1 cellular context compared by ENCODE assay signal in genomic region chr19:43789029-43789428, GRCh38.
A peak's percentile ranks its signal among the peaks of the same experiment; 100 is the strongest.
TF ChIP-seq lines count a peak whose summit lies in the region.

No MANE protein-coding gene starts in this region.

TF ChIP-seq in K562, 482 proteins besides CTCF, POLR2A, EP300 and RAD21 (continued from another document and continues in another):
- no peak for TF ChIP-seq ZNF609 (CRISPR knock-in tag; IDR thresholded peaks at IDR 0.05; ENCODE audit: borderline replicate concordance)
- TF ChIP-seq MLX (CRISPR knock-in tag; conservative IDR thresholded peaks at IDR 0.05) = peak in 1 of 2 experiments; percentile 95; a peak in 2 of 4 replicates
- TF ChIP-seq POLR3G (IDR thresholded peaks at IDR 0.05; ENCODE audit: extremely low read depth, insufficient read length, insufficient replicate concordance) = no peak
- TF ChIP-seq SMAD4 (CRISPR knock-in tag; conservative IDR thresholded peaks at IDR 0.05) = no peak; the same call in 1 of the 2 replicates
- no peak for TF ChIP-seq ZNF79 (CRISPR knock-in tag; IDR thresholded peaks at IDR 0.05; ENCODE audit: low read depth)
- no peak for TF ChIP-seq TRIM24 (IDR thresholded peaks at IDR 0.05)
- no peak for TF ChIP-seq THAP12 (CRISPR knock-in tag; IDR thresholded peaks at IDR 0.05)
- peak; percentile 62; the same call in 1 of the 2 replicates for TF ChIP-seq TGIF2 (CRISPR knock-in tag; IDR thresholded peaks at IDR 0.05)
- no peak for TF ChIP-seq ZBED1 (IDR thresholded peaks at IDR 0.05)
- TF ChIP-seq ZNF511 (CRISPR knock-in tag; IDR thresholded peaks at IDR 0.05) = peak; percentile 87
- TF ChIP-seq FOXA1 (IDR thresholded peaks at IDR 0.05; ENCODE audit: borderline replicate concordance) = no peak
- peak; percentile 81; the same call in 1 of the 2 replicates for TF ChIP-seq DMBX1 (CRISPR knock-in tag; IDR thresholded peaks at IDR 0.05; ENCODE audit: borderline replicate concordance)
- TF ChIP-seq MEIS2 (IDR thresholded peaks at IDR 0.05; ENCODE audit: partially characterized antibody) = no peak
- no peak for TF ChIP-seq XRCC3 (IDR thresholded peaks at IDR 0.05)
- peak; percentile 82 for TF ChIP-seq ETV1 (tag; conservative IDR thresholded peaks at IDR 0.05; ENCODE audit: low read depth)
- TF ChIP-seq NCOA1 (IDR thresholded peaks at IDR 0.05; ENCODE audit: low read depth) = peak; percentile 98
- no peak for TF ChIP-seq ZNF184 (CRISPR knock-in tag; IDR thresholded peaks at IDR 0.05)
- 0 out of 2 replicates have a peak, but pooled peaks have one; percentile 49 for TF ChIP-seq BCL6 (CRISPR knock-in tag; IDR thresholded peaks at IDR 0.05)
- no peak for TF ChIP-seq ETS1 (conservative IDR thresholded peaks at IDR 0.05; ENCODE audit: control insufficient read depth, low read depth, low read length)
- no peak for TF ChIP-seq SREBF1 (IDR thresholded peaks at IDR 0.05; ENCODE audit: borderline replicate concordance, low read depth, low read length)
- TF ChIP-seq ZFP30 (CRISPR knock-in tag; IDR thresholded peaks at IDR 0.05; ENCODE audit: borderline replicate concordance) = no peak
- no peak for TF ChIP-seq E2F3 (CRISPR knock-in tag; IDR thresholded peaks at IDR 0.05)
- no peak for TF ChIP-seq KHSRP (IDR thresholded peaks at IDR 0.05)
- no peak for TF ChIP-seq NCOA2 (IDR thresholded peaks at IDR 0.05; ENCODE audit: partially characterized antibody in 2 of 2)
- no peak for TF ChIP-seq NCOA4 (IDR thresholded peaks at IDR 0.05; ENCODE audit: partially characterized antibody)
- TF ChIP-seq THAP7 (CRISPR knock-in tag; IDR thresholded peaks at IDR 0.05) = no peak
- no peak for TF ChIP-seq SNRNP70 (optimal IDR thresholded peaks at IDR 0.05; ENCODE audit: low read depth, low read length)
- no peak for TF ChIP-seq CCAR2 (IDR thresholded peaks at IDR 0.05; ENCODE audit: low read depth, low read length)
- TF ChIP-seq MCM3 (IDR thresholded peaks at IDR 0.05) = no peak
- no peak for TF ChIP-seq HDAC8 (tag; IDR thresholded peaks at IDR 0.05)
- no peak for TF ChIP-seq HMG20B (CRISPR knock-in tag; IDR thresholded peaks at IDR 0.05)
- no peak for TF ChIP-seq ZNF77 (CRISPR knock-in tag; IDR thresholded peaks at IDR 0.05)
- no peak for TF ChIP-seq ZNF586 (CRISPR knock-in tag; conservative IDR thresholded peaks at IDR 0.05)
- TF ChIP-seq CHD1 (IDR thresholded peaks at IDR 0.05; ENCODE audit: low read length) = no peak
- TF ChIP-seq YBX1 (IDR thresholded peaks at IDR 0.05) = no peak
- no peak for TF ChIP-seq EWSR1 (IDR thresholded peaks at IDR 0.05; ENCODE audit: borderline replicate concordance, low read depth, partially characterized antibody)
- TF ChIP-seq TBL1XR1 (IDR thresholded peaks at IDR 0.05; ENCODE audit: low read length in 2 of 2) = no peak
- TF ChIP-seq PCBP1 (IDR thresholded peaks at IDR 0.05; ENCODE audit: low read depth, low read length, poor library complexity, severe bottlenecking) = no peak
- no peak for TF ChIP-seq ARHGAP35 (IDR thresholded peaks at IDR 0.05; ENCODE audit: partially characterized antibody)
- no peak for TF ChIP-seq EZH2 (IDR thresholded peaks at IDR 0.05; ENCODE audit: borderline replicate concordance, low read depth, low read length)
- no peak for TF ChIP-seq ZNF785 (CRISPR knock-in tag; IDR thresholded peaks at IDR 0.05)
- TF ChIP-seq NFE2 (IDR thresholded peaks at IDR 0.05; ENCODE audit: low read depth) = no peak
- peak; percentile 42; the same call in 1 of the 2 replicates for TF ChIP-seq HCFC1 (IDR thresholded peaks at IDR 0.05; ENCODE audit: low read depth, low read length)
- TF ChIP-seq CEBPZ (IDR thresholded peaks at IDR 0.05; ENCODE audit: borderline replicate concordance, low read depth, low read length) = no peak
- TF ChIP-seq MAFF (IDR thresholded peaks at IDR 0.05; ENCODE audit: low read length) = no peak
- no peak for TF ChIP-seq PCBP2 (IDR thresholded peaks at IDR 0.05; ENCODE audit: low read depth, low read length, poor library complexity, severe bottlenecking)
- no peak for TF ChIP-seq USF1 (CRISPR knock-in tag; IDR thresholded peaks at IDR 0.05)
- no peak for TF ChIP-seq ZFPM2 (CRISPR knock-in tag; IDR thresholded peaks at IDR 0.05)
- TF ChIP-seq PHB2 (IDR thresholded peaks at IDR 0.05; ENCODE audit: low read depth) = no peak
- no peak for TF ChIP-seq RB1 (IDR thresholded peaks at IDR 0.05; ENCODE audit: low read depth)
- TF ChIP-seq GTF2E2 (tag; IDR thresholded peaks at IDR 0.05) = no peak
- peak; percentile 81 for TF ChIP-seq SMAD3 (CRISPR knock-in tag; conservative IDR thresholded peaks at IDR 0.05)
- TF ChIP-seq ERF (CRISPR knock-in tag; IDR thresholded peaks at IDR 0.05) = no peak
- no peak for TF ChIP-seq JUNB (CRISPR knock-in tag; conservative IDR thresholded peaks at IDR 0.05)
- no peak for TF ChIP-seq BCOR (IDR thresholded peaks at IDR 0.05)
